ENCODE assay signal across 1 cellular context in the genomic region with DNA sequence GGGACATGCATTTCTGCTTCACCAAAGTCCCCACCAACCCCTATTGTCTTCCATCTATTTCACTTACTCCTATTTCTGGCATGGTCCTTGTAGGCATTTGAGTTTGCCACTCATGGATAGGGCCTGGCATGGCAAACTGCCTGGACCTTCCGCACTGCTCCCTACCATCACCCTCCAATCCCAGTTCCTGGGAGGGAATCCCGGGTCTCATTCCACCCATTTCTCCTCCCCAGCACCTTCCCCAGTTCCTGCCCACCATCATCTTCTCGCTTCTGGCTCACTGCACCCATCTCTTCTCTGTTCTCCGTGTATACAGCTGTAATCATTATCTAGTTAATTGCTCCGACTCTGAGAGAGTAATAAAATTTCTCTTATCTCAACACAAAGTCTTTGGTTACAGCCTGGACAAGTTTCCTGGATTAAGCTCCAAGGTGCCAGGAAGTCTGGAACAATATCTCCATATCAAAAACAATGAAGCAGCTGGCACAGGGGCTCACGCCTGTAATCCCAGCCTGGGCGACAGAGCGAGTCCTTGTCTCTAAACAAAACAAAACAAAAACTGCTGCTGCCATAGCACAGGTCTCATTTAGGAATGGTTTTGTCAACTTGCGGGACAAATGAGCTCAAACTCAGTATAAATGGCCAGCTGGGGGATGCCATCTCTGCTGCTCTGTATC.
TF ChIP-seq lines count a peak whose summit lies in the region.

No MANE protein-coding gene starts in this region.

TF ChIP-seq in HEK293, 187 proteins besides CTCF, POLR2A, EP300 and RAD21 (continued from another document and continues in another):
- TF ChIP-seq, protein P1, sequence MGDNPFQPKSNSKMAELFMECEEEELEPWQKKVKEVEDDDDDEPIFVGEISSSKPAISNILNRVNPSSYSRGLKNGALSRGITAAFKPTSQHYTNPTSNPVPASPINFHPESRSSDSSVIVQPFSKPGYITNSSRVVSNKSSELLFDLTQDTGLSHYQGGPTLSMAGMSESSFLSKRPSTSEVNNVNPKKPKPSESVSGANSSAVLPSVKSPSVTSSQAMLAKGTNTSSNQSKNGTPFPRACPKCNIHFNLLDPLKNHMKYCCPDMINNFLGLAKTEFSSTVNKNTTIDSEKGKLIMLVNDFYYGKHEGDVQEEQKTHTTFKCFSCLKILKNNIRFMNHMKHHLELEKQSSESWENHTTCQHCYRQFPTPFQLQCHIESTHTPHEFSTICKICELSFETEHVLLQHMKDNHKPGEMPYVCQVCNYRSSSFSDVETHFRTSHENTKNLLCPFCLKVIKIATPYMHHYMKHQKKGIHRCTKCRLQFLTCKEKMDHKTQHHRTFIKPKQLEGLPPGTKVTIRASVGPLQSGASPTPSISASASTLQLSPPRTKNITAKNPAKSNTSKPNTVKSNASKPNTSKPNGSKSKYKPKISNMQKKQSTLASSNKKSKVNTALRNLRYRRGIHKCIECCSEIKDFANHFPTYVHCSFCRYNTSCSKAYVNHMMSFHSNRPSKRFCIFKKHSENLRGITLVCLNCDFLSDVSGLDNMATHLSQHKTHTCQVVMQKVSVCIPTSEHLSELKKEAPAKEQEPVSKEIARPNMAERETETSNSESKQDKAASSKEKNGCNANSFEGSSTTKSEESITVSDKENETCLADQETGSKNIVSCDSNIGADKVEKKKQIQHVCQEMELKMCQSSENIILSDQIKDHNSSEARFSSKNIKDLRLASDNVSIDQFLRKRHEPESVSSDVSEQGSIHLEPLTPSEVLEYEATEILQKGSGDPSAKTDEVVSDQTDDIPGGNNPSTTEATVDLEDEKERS (tag by site-specific recombination; IDR thresholded peaks at IDR 0.05) = peak; percentile 56; the same call in 1 of the 2 replicates
- TF ChIP-seq RBAK (tag by site-specific recombination; IDR thresholded peaks at IDR 0.05) (no peak), ZEB2 (tag by site-specific recombination; IDR thresholded peaks at IDR 0.05) (peak; percentile 75), ZNF830 (tag by site-specific recombination; IDR thresholded peaks at IDR 0.05; ENCODE audit: low read depth) (no peak), KLF16 (tag by site-specific recombination; IDR thresholded peaks at IDR 0.05) (0 out of 2 replicates have a peak, but pooled peaks have one; percentile 13), FEZF1 (tag by site-specific recombination; IDR thresholded peaks at IDR 0.05) (peak; percentile 87), HOXD13 (CRISPR knock-in tag; IDR thresholded peaks at IDR 0.05; ENCODE audit: borderline replicate concordance) (no peak), ZNF473 (tag by site-specific recombination; IDR thresholded peaks at IDR 0.05) (no peak), ZNF350 (tag by site-specific recombination; IDR thresholded peaks at IDR 0.05) (no peak), BCL11A (tag by site-specific recombination; IDR thresholded peaks at IDR 0.05; ENCODE audit: low read depth) (peak; percentile 77; the same call in 1 of the 2 replicates), YY1 (tag by site-specific recombination; IDR thresholded peaks at IDR 0.05) (peak; percentile 25; the same call in 1 of the 2 replicates), ZBTB1 (tag by site-specific recombination; IDR thresholded peaks at IDR 0.05) (no peak), ZNF292 (tag by site-specific recombination; IDR thresholded peaks at IDR 0.05; ENCODE audit: borderline replicate concordance, low read depth) (no peak), ZNF214 (tag by site-specific recombination; IDR thresholded peaks at IDR 0.05; ENCODE audit: borderline replicate concordance) (no peak), ZNF670 (tag by site-specific recombination; IDR thresholded peaks at IDR 0.05; ENCODE audit: low read depth) (no peak), ZNF426 (tag by site-specific recombination; IDR thresholded peaks at IDR 0.05) (no peak), ZNF561 (tag by site-specific recombination; IDR thresholded peaks at IDR 0.05; ENCODE audit: borderline replicate concordance) (no peak), ZNF19 (tag by site-specific recombination; IDR thresholded peaks at IDR 0.05; ENCODE audit: low read depth) (no peak), ZNF623 (tag by site-specific recombination; IDR thresholded peaks at IDR 0.05) (no peak), ZNF791 (tag by site-specific recombination; IDR thresholded peaks at IDR 0.05) (no peak; the same call in 1 of the 2 replicates), ZBTB48 (tag by site-specific recombination; IDR thresholded peaks at IDR 0.05) (no peak), ZNF138 (tag by site-specific recombination; IDR thresholded peaks at IDR 0.05; ENCODE audit: borderline replicate concordance) (no peak), HOXC10 (CRISPR knock-in tag; IDR thresholded peaks at IDR 0.05) (no peak), ZNF501 (tag by site-specific recombination; IDR thresholded peaks at IDR 0.05) (peak; percentile 89), ZNF394 (tag by site-specific recombination; IDR thresholded peaks at IDR 0.05; ENCODE audit: borderline replicate concordance) (no peak; the same call in 1 of the 2 replicates), ZNF837 (tag by site-specific recombination; IDR thresholded peaks at IDR 0.05) (no peak), ZNF266 (tag by site-specific recombination; IDR thresholded peaks at IDR 0.05; ENCODE audit: low read depth) (no peak)
- TF ChIP-seq, protein P2, sequence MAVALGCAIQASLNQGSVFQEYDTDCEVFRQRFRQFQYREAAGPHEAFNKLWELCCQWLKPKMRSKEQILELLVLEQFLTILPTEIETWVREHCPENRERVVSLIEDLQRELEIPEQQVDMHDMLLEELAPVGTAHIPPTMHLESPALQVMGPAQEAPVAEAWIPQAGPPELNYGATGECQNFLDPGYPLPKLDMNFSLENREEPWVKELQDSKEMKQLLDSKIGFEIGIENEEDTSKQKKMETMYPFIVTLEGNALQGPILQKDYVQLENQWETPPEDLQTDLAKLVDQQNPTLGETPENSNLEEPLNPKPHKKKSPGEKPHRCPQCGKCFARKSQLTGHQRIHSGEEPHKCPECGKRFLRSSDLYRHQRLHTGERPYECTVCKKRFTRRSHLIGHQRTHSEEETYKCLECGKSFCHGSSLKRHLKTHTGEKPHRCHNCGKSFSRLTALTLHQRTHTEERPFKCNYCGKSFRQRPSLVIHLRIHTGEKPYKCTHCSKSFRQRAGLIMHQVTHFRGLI (tag by site-specific recombination; IDR thresholded peaks at IDR 0.05) = no peak; the same call in 1 of the 2 replicates
- TF ChIP-seq, protein P3, sequence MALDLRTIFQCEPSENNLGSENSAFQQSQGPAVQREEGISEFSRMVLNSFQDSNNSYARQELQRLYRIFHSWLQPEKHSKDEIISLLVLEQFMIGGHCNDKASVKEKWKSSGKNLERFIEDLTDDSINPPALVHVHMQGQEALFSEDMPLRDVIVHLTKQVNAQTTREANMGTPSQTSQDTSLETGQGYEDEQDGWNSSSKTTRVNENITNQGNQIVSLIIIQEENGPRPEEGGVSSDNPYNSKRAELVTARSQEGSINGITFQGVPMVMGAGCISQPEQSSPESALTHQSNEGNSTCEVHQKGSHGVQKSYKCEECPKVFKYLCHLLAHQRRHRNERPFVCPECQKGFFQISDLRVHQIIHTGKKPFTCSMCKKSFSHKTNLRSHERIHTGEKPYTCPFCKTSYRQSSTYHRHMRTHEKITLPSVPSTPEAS (tag by site-specific recombination; IDR thresholded peaks at IDR 0.05) = no peak
- TF ChIP-seq, protein P4, sequence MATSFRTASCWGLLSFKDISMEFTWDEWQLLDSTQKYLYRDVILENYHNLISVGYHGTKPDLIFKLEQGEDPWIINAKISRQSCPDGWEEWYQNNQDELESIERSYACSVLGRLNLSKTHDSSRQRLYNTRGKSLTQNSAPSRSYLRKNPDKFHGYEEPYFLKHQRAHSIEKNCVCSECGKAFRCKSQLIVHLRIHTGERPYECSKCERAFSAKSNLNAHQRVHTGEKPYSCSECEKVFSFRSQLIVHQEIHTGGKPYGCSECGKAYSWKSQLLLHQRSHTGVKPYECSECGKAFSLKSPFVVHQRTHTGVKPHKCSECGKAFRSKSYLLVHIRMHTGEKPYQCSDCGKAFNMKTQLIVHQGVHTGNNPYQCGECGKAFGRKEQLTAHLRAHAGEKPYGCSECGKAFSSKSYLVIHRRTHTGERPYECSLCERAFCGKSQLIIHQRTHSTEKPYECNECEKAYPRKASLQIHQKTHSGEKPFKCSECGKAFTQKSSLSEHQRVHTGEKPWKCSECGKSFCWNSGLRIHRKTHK (tag by site-specific recombination; IDR thresholded peaks at IDR 0.05) = no peak
- TF ChIP-seq, protein P5, sequence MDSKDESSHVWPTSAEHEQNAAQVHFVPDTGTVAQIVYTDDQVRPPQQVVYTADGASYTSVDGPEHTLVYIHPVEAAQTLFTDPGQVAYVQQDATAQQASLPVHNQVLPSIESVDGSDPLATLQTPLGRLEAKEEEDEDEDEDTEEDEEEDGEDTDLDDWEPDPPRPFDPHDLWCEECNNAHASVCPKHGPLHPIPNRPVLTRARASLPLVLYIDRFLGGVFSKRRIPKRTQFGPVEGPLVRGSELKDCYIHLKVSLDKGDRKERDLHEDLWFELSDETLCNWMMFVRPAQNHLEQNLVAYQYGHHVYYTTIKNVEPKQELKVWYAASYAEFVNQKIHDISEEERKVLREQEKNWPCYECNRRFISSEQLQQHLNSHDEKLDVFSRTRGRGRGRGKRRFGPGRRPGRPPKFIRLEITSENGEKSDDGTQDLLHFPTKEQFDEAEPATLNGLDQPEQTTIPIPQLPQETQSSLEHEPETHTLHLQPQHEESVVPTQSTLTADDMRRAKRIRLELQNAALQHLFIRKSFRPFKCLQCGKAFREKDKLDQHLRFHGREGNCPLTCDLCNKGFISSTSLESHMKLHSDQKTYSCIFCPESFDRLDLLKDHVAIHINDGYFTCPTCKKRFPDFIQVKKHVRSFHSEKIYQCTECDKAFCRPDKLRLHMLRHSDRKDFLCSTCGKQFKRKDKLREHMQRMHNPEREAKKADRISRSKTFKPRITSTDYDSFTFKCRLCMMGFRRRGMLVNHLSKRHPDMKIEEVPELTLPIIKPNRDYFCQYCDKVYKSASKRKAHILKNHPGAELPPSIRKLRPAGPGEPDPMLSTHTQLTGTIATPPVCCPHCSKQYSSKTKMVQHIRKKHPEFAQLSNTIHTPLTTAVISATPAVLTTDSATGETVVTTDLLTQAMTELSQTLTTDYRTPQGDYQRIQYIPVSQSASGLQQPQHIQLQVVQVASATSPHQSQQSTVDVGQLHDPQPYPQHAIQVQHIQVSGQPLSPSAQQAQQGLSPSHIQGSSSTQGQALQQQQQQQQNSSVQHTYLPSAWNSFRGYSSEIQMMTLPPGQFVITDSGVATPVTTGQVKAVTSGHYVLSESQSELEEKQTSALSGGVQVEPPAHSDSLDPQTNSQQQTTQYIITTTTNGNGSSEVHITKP (tag by site-specific recombination; IDR thresholded peaks at IDR 0.05) = peak; percentile 61
- TF ChIP-seq, protein P6, sequence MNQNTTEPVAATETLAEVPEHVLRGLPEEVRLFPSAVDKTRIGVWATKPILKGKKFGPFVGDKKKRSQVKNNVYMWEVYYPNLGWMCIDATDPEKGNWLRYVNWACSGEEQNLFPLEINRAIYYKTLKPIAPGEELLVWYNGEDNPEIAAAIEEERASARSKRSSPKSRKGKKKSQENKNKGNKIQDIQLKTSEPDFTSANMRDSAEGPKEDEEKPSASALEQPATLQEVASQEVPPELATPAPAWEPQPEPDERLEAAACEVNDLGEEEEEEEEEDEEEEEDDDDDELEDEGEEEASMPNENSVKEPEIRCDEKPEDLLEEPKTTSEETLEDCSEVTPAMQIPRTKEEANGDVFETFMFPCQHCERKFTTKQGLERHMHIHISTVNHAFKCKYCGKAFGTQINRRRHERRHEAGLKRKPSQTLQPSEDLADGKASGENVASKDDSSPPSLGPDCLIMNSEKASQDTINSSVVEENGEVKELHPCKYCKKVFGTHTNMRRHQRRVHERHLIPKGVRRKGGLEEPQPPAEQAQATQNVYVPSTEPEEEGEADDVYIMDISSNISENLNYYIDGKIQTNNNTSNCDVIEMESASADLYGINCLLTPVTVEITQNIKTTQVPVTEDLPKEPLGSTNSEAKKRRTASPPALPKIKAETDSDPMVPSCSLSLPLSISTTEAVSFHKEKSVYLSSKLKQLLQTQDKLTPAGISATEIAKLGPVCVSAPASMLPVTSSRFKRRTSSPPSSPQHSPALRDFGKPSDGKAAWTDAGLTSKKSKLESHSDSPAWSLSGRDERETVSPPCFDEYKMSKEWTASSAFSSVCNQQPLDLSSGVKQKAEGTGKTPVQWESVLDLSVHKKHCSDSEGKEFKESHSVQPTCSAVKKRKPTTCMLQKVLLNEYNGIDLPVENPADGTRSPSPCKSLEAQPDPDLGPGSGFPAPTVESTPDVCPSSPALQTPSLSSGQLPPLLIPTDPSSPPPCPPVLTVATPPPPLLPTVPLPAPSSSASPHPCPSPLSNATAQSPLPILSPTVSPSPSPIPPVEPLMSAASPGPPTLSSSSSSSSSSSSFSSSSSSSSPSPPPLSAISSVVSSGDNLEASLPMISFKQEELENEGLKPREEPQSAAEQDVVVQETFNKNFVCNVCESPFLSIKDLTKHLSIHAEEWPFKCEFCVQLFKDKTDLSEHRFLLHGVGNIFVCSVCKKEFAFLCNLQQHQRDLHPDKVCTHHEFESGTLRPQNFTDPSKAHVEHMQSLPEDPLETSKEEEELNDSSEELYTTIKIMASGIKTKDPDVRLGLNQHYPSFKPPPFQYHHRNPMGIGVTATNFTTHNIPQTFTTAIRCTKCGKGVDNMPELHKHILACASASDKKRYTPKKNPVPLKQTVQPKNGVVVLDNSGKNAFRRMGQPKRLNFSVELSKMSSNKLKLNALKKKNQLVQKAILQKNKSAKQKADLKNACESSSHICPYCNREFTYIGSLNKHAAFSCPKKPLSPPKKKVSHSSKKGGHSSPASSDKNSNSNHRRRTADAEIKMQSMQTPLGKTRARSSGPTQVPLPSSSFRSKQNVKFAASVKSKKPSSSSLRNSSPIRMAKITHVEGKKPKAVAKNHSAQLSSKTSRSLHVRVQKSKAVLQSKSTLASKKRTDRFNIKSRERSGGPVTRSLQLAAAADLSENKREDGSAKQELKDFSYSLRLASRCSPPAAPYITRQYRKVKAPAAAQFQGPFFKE (tag by site-specific recombination; IDR thresholded peaks at IDR 0.05; ENCODE audit: borderline replicate concordance) = no peak
- TF ChIP-seq, protein P7, sequence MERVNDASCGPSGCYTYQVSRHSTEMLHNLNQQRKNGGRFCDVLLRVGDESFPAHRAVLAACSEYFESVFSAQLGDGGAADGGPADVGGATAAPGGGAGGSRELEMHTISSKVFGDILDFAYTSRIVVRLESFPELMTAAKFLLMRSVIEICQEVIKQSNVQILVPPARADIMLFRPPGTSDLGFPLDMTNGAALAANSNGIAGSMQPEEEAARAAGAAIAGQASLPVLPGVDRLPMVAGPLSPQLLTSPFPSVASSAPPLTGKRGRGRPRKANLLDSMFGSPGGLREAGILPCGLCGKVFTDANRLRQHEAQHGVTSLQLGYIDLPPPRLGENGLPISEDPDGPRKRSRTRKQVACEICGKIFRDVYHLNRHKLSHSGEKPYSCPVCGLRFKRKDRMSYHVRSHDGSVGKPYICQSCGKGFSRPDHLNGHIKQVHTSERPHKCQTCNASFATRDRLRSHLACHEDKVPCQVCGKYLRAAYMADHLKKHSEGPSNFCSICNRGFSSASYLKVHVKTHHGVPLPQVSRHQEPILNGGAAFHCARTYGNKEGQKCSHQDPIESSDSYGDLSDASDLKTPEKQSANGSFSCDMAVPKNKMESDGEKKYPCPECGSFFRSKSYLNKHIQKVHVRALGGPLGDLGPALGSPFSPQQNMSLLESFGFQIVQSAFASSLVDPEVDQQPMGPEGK (tag by site-specific recombination; IDR thresholded peaks at IDR 0.05) = peak; percentile 59
